In the genomic region with DNA sequence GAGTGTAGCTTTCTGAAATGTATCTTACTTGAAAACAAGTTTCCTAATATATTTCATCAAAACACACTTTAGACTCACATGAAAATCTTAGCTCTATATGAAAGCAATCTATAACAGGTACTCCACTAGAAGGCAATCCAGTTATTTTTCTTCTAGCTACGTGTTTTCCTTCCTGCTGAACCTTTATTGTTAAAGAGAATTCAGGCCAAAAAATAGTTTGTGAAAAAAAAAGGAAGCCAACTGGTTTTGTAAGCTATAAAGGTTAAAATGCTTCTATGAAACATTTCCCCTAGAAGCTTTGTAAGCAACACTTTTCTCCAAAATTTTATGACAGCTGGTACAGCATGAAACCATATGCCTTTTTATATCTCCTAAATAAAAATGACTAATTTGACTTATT, we compare ENCODE assay signal across 19 cellular contexts.
A peak's percentile ranks its signal among the peaks of the same experiment; 100 is the strongest.
DNase-seq lines count a peak whose midpoint lies in the region; FAIRE-seq and TF ChIP-seq lines count a peak whose summit lies in the region.
"Had no signal": no experiment of that assay in that cellular context is flagged by ENCODE, and none has a peak within 500 bp of the region (broad histone marks: within the 10 kb centered on the region; RNA-seq: fewer than 3 reads in every experiment).

No MANE protein-coding gene starts in this region.

- POLR2A ChIA-PET in activated CD4-positive, alpha-beta memory T cell treated with anti-CD3 and anti-CD28 coated beads, Interleukin-2, amount 10 ng/mL, durations not matched to agents 7 days and 5 days (lab: Charles Lee): interaction anchor here (0.6 kb wide), 1 partner anchor 414 kb away, joined by 3 read pairs; no protein-coding TSS in a partner anchor

- 34 to 54% methylated on average over 1 of the region's 1 CpG for WGBS in tibial nerve, 2 donors

- no peaks in the 10 kb centered on the region for H3K36me3 ChIP-seq in tibial nerve

- no peak overlapping the region for H3K4me3 Mint-ChIP-seq in activated CD4-positive, alpha-beta memory T cell treated with anti-CD3 and anti-CD28 coated beads, Interleukin-2, amount 10 ng/mL, durations not matched to agents 7 days and 5 days
- H3K4me3 Mint-ChIP-seq: B cell; CD4-positive, alpha-beta memory T cell; HFFc6 had no signal

- H3K9me3 Mint-ChIP-seq in activated CD4-positive, alpha-beta memory T cell treated with anti-CD3 and anti-CD28 coated beads, Interleukin-2, amount 10 ng/mL, durations not matched to agents 7 days and 5 days: no peaks in the 10 kb centered on the region
- H3K9me3 Mint-ChIP-seq: CD4-positive, alpha-beta memory T cell; HFFc6 had no signal

- H3K4me3 ChIP-seq in tibial nerve: no peak overlapping the region

- H3K27me3 ChIP-seq in tibial nerve: no peaks in the 10 kb centered on the region

- FAIRE-seq in endometrium (lab: Jason Lieb, UNC): peak; percentile 94
- peak; percentile 36 for FAIRE-seq in islet of Langerhans (lab: Jason Lieb, UNC)
- FAIRE-seq: GM18507, HepG2, HTR-8/SVneo had no signal

- no peaks in the 10 kb centered on the region for H3K4me1 ChIP-seq in tibial nerve

- H3K27ac ChIP-seq in tibial nerve: no peak overlapping the region

- TF ChIP-seq POLR2A in tibial nerve (IDR thresholded peaks at IDR 0.05): no peak

- H3K4me1 Mint-ChIP-seq in activated CD4-positive, alpha-beta memory T cell treated with anti-CD3 and anti-CD28 coated beads, Interleukin-2, amount 10 ng/mL, durations not matched to agents 7 days and 5 days: no peaks in the 10 kb centered on the region
- H3K4me1 Mint-ChIP-seq: B cell; CD4-positive, alpha-beta memory T cell had no signal

- no peak overlapping the region for H3K27ac Mint-ChIP-seq in activated CD4-positive, alpha-beta memory T cell treated with anti-CD3 and anti-CD28 coated beads, Interleukin-2, amount 10 ng/mL, durations not matched to agents 7 days and 5 days
- H3K27ac Mint-ChIP-seq: B cell; CD4-positive, alpha-beta memory T cell; HFFc6 had no signal

- no peaks in the 10 kb centered on the region for H3K36me3 Mint-ChIP-seq in activated CD4-positive, alpha-beta memory T cell treated with anti-CD3 and anti-CD28 coated beads, Interleukin-2, amount 10 ng/mL, durations not matched to agents 7 days and 5 days (ENCODE audit: low read depth)
- H3K36me3 Mint-ChIP-seq: CD4-positive, alpha-beta memory T cell had no signal

- peak; percentile 34 for DNase-seq in DMS 273 (lab: John Stamatoyannopoulos, UW; ENCODE audit: unreplicated experiment)
- DNase-seq in NCI-H1694 treated with DMSO at 0.1 percent for 48 hours (lab: John Stamatoyannopoulos, UW): peak; percentile 46
- DNase-seq in tibial nerve (ENCODE audit: low spot score in 2 of 2): no peak
- DNase-seq in NCI-H1417 (lab: John Stamatoyannopoulos, UW): no peak
- DNase-seq in activated CD4-positive, alpha-beta memory T cell treated with anti-CD3 and anti-CD28 coated beads, Interleukin-2, amount 10 ng/mL, durations not matched to agents 7 days and 5 days: no peak
- DNase-seq in SK-N-DZ (ENCODE audit: low spot score): no peak
- DNase-seq: ACHN; C1 segment of cervical spinal cord; CD4-positive, alpha-beta memory T cell; DND-41; GDM1; HCEC 1CT; HFFc6 had no signal

- TF ChIP-seq EP300 in tibial nerve (IDR thresholded peaks at IDR 0.05): no peak

- no peaks in the 10 kb centered on the region for H3K9me3 ChIP-seq in tibial nerve

- no peak for TF ChIP-seq CTCF in tibial nerve (IDR thresholded peaks at IDR 0.05)

- no peaks in the 10 kb centered on the region for H3K27me3 Mint-ChIP-seq in activated CD4-positive, alpha-beta memory T cell treated with anti-CD3 and anti-CD28 coated beads, Interleukin-2, amount 10 ng/mL, durations not matched to agents 7 days and 5 days
- H3K27me3 Mint-ChIP-seq: B cell had no signal

- CTCF ChIA-PET in activated CD4-positive, alpha-beta memory T cell treated with anti-CD3 and anti-CD28 coated beads, Interleukin-2, amount 10 ng/mL, durations not matched to agents 7 days and 5 days (lab: Charles Lee): no interaction called here

Comparison
In these comparisons a context has a peak if more than half of its experiments do, and no peak if none do; other contexts are left out.
1. DNase-seq: peak in DMS 273 (single experiment) and NCI-H1694 treated with DMSO at 0.1 percent for 48 hours (single experiment); none in tibial nerve (0 of 2), NCI-H1417 (0 of 3), activated CD4-positive, alpha-beta memory T cell treated with anti-CD3 and anti-CD28 coated beads, Interleukin-2, amount 10 ng/mL, durations not matched to agents 7 days and 5 days (single experiment) and SK-N-DZ (single experiment).